In genomic region chr11:64518928-64519327, GRCh38 we compare ENCODE assay signal across 23 cellular contexts. TPM values are rescaled to one million over a fixed set of nuclear protein-coding genes. Genes with fewer than 3 reads are reported as not detected.
DNase-seq lines count a peak whose midpoint lies in the region; ATAC-seq, FAIRE-seq and TF ChIP-seq lines count a peak whose summit lies in the region.
"Had no signal": no experiment of that assay in that cellular context is flagged by ENCODE, and none has a peak within 500 bp of the region (broad histone marks: within the 10 kb centered on the region; RNA-seq: fewer than 3 reads in every experiment).

No MANE protein-coding gene starts in this region.

- no peak overlapping the region for H3K27ac Mint-ChIP-seq in activated CD8-positive, alpha-beta T cell treated with anti-CD3 and anti-CD28 coated beads for 36 hours
- H3K27ac Mint-ChIP-seq in activated CD8-positive, alpha-beta T cell treated with anti-CD3 and anti-CD28 coated beads, Interleukin-2, amount 10 ng/mL, durations not matched to agents 7 days and 5 days, result no peak overlapping the region
- H3K27ac Mint-ChIP-seq in stimulated activated naive CD8-positive, alpha-beta T cell treated with anti-CD3 and anti-CD28 coated beads, Interleukin-15, amount 100 ng/mL, for 72 hours, result no peak overlapping the region
- H3K27ac Mint-ChIP-seq: CD4-positive, CD25-positive, alpha-beta regulatory T cell; IgD-negative memory B cell had no signal

- H3K4me3 ChIP-seq in K562, result no peak overlapping the region

- H3K9ac ChIP-seq in K562 (ENCODE audit: insufficient read depth in 1 of 2, low read depth in 2 of 2, low read length in 2 of 2), result no peak overlapping the region

- no peak for FAIRE-seq in K562 (lab: Jason Lieb, UNC)
- FAIRE-seq: GM19239, H1, HTR-8/SVneo had no signal

- no peak for TF ChIP-seq POLR2A in K562 (conservative IDR thresholded peaks at IDR 0.05)

- no peaks in the 10 kb centered on the region for H3K4me1 ChIP-seq in K562 (replicated peaks in 1 of 2; ENCODE audit: control insufficient read depth in 2 of 2, insufficient read depth in 2 of 2, low read length in 2 of 2)

- no peak for TF ChIP-seq RAD21 in K562 (CRISPR knock-in tag; conservative IDR thresholded peaks at IDR 0.05 in 1 of 2, IDR thresholded peaks at IDR 0.05 in 1 of 2)

- H3K9me1 ChIP-seq in K562 (ENCODE audit: control insufficient read depth, insufficient read depth, low read length), result no peaks in the 10 kb centered on the region

- no peaks in the 10 kb centered on the region for H3K4me1 Mint-ChIP-seq in activated CD8-positive, alpha-beta T cell treated with anti-CD3 and anti-CD28 coated beads for 36 hours (ENCODE audit: low read depth)
- H3K4me1 Mint-ChIP-seq in activated CD8-positive, alpha-beta T cell treated with anti-CD3 and anti-CD28 coated beads, Interleukin-2, amount 10 ng/mL, durations not matched to agents 7 days and 5 days (ENCODE audit: low read depth), result no peaks in the 10 kb centered on the region
- H3K4me1 Mint-ChIP-seq in stimulated activated naive CD8-positive, alpha-beta T cell treated with anti-CD3 and anti-CD28 coated beads, Interleukin-15, amount 100 ng/mL, for 72 hours, result no peaks in the 10 kb centered on the region
- H3K4me1 Mint-ChIP-seq: IgD-negative memory B cell had no signal

- peaks cover 25 to 48% of the 10 kb centered on the region in 2 experiments; a peak in 4 of 5 replicates for H3K27me3 ChIP-seq in K562 (ENCODE audit: control insufficient read depth in 2 of 2, insufficient read depth in 2 of 2, low read length in 2 of 2)

- no TSS peak for BruUV-seq in K562 (replicated peaks; lab: Mats Ljungman, UMichigan)

- no peak overlapping the region for H3K4me2 ChIP-seq in K562 (ENCODE audit: insufficient read depth, low read length)

- H2AFZ ChIP-seq in K562 (ENCODE audit: low read depth, low read length), result no peak overlapping the region

- H3K9me3 Mint-ChIP-seq in activated CD8-positive, alpha-beta T cell treated with anti-CD3 and anti-CD28 coated beads for 36 hours, result no peaks in the 10 kb centered on the region
- peaks cover 4% of the 10 kb centered on the region for H3K9me3 Mint-ChIP-seq in activated CD8-positive, alpha-beta T cell treated with anti-CD3 and anti-CD28 coated beads, Interleukin-2, amount 10 ng/mL, durations not matched to agents 7 days and 5 days (ENCODE audit: insufficient read depth)
- H3K9me3 Mint-ChIP-seq in stimulated activated naive CD8-positive, alpha-beta T cell treated with anti-CD3 and anti-CD28 coated beads, Interleukin-15, amount 100 ng/mL, for 72 hours, result peaks cover 0 to 8% of the 10 kb centered on the region in 2 donors

- POLR2A ChIA-PET in activated CD8-positive, alpha-beta T cell treated with anti-CD3 and anti-CD28 coated beads for 36 hours (lab: Charles Lee), result no interaction called here
- POLR2A ChIA-PET in activated CD8-positive, alpha-beta T cell treated with anti-CD3 and anti-CD28 coated beads, Interleukin-2, amount 10 ng/mL, durations not matched to agents 7 days and 5 days (lab: Charles Lee), result no interaction called here
- POLR2A ChIA-PET in K562 (lab: Yijun Ruan, JAX), result no interaction called here

- TF ChIP-seq CTCF in activated CD8-positive, alpha-beta T cell treated with anti-CD3 and anti-CD28 coated beads for 36 hours (IDR thresholded peaks at IDR 0.05), result no peak
- no peak for TF ChIP-seq CTCF in K562 (IDR thresholded peaks at IDR 0.05 in 2 of 3, conservative IDR thresholded peaks at IDR 0.05 in 1 of 3; ENCODE audit: insufficient read depth in 2 of 3, low read depth in 1 of 3, low read length in 3 of 3)

- H3K36me3 Mint-ChIP-seq in activated CD8-positive, alpha-beta T cell treated with anti-CD3 and anti-CD28 coated beads for 36 hours (ENCODE audit: low read depth), result no peaks in the 10 kb centered on the region
- H3K36me3 Mint-ChIP-seq in activated CD8-positive, alpha-beta T cell treated with anti-CD3 and anti-CD28 coated beads, Interleukin-2, amount 10 ng/mL, durations not matched to agents 7 days and 5 days (ENCODE audit: low read depth), result no peaks in the 10 kb centered on the region
- H3K36me3 Mint-ChIP-seq: CD4-positive, CD25-positive, alpha-beta regulatory T cell; IgD-negative memory B cell had no signal

- no peaks in the 10 kb centered on the region for H3K79me2 ChIP-seq in K562 (ENCODE audit: control insufficient read depth, insufficient read depth, low read length)

- CTCF ChIA-PET in activated CD8-positive, alpha-beta T cell treated with anti-CD3 and anti-CD28 coated beads for 36 hours (lab: Charles Lee), result interaction anchor here (1.0 kb wide), 1 partner anchor 70 kb away, joined by 4 read pairs; no protein-coding TSS in a partner anchor
- CTCF ChIA-PET in activated CD8-positive, alpha-beta T cell treated with anti-CD3 and anti-CD28 coated beads, Interleukin-2, amount 10 ng/mL, durations not matched to agents 7 days and 5 days (lab: Charles Lee), result no interaction called here
- CTCF ChIA-PET in K562 (lab: Yijun Ruan, JAX; ENCODE audit: low intra/inter-chr PET ratio), result no interaction called here

- no peak overlapping the region for H3K4me3 Mint-ChIP-seq in activated CD8-positive, alpha-beta T cell treated with anti-CD3 and anti-CD28 coated beads for 36 hours
- H3K4me3 Mint-ChIP-seq in activated CD8-positive, alpha-beta T cell treated with anti-CD3 and anti-CD28 coated beads, Interleukin-2, amount 10 ng/mL, durations not matched to agents 7 days and 5 days, result no peak overlapping the region
- no peak overlapping the region for H3K4me3 Mint-ChIP-seq in stimulated activated naive CD8-positive, alpha-beta T cell treated with anti-CD3 and anti-CD28 coated beads, Interleukin-15, amount 100 ng/mL, for 72 hours
- H3K4me3 Mint-ChIP-seq: CD4-positive, CD25-positive, alpha-beta regulatory T cell had no signal

- WGBS in K562 (ENCODE audit: insufficient coverage, low coverage, missing lambda C conversion rate), result 3% methylated on average over 11 of the region's 11 CpGs

- H3K9me3 ChIP-seq in K562 (replicated peaks; ENCODE audit: control insufficient read depth, insufficient read depth, low read depth, low read length), result no peaks in the 10 kb centered on the region

- in situ Hi-C loops in K562 (cut with MboI), result no loop called here

- no peak for TF ChIP-seq EP300 in K562 (IDR thresholded peaks at IDR 0.05; ENCODE audit: low read length)

- H3K27ac ChIP-seq in K562 (ENCODE audit: extremely low read depth, low read depth, low read length), result no peak overlapping the region

- ATAC-seq in activated CD8-positive, alpha-beta T cell treated with anti-CD3 and anti-CD28 coated beads for 36 hours, result no peak
- no peak for ATAC-seq in activated CD8-positive, alpha-beta T cell treated with anti-CD3 and anti-CD28 coated beads, Interleukin-2, amount 10 ng/mL, durations not matched to agents 7 days and 5 days
- ATAC-seq in stimulated activated naive CD8-positive, alpha-beta T cell treated with anti-CD3 and anti-CD28 coated beads, Interleukin-15, Interleukin-2, amounts not matched to agents 100 U/mL and 50 U/mL, for 24 hours, result no peak
- ATAC-seq in stimulated activated naive CD8-positive, alpha-beta T cell treated with anti-CD3 and anti-CD28 coated beads, Interleukin-15, amount 100 ng/mL, for 72 hours, result no peak
- ATAC-seq in K562 (no peak), GM21526 (IDR thresholded peaks at IDR 0.05; ENCODE audit: low FRiP score, unreplicated experiment) (no peak)
- ATAC-seq: HCT116 had no signal

- peaks cover 18% of the 10 kb centered on the region for H3K27me3 Mint-ChIP-seq in activated CD8-positive, alpha-beta T cell treated with anti-CD3 and anti-CD28 coated beads for 36 hours
- peaks cover 25% of the 10 kb centered on the region for H3K27me3 Mint-ChIP-seq in activated CD8-positive, alpha-beta T cell treated with anti-CD3 and anti-CD28 coated beads, Interleukin-2, amount 10 ng/mL, durations not matched to agents 7 days and 5 days (ENCODE audit: low read depth)
- peaks cover 41% of the 10 kb centered on the region for H3K27me3 Mint-ChIP-seq in stimulated activated naive CD8-positive, alpha-beta T cell treated with anti-CD3 and anti-CD28 coated beads, Interleukin-15, amount 100 ng/mL, for 72 hours

- intact Hi-C loops in activated CD8-positive, alpha-beta T cell treated with anti-CD3 and anti-CD28 coated beads for 36 hours (cut with micrococcal nuclease), result no loop called here
- intact Hi-C loops in K562 (cut with micrococcal nuclease), result no loop called here

- no peaks in the 10 kb centered on the region for H3K36me3 ChIP-seq in K562 (ENCODE audit: control insufficient read depth, insufficient read depth, low read length)

- H4K20me1 ChIP-seq in K562 (replicated peaks; ENCODE audit: control insufficient read depth, insufficient read depth, low read length), result 0 out of 2 replicates have a peak, but pooled peaks cover 3% of the 10 kb centered on the region

- peak; percentile 9 for DNase-seq in activated CD8-positive, alpha-beta T cell treated with anti-CD3 and anti-CD28 coated beads for 36 hours
- DNase-seq in activated CD8-positive, alpha-beta T cell treated with anti-CD3 and anti-CD28 coated beads, Interleukin-2, amount 10 ng/mL, durations not matched to agents 7 days and 5 days, result no peak
- DNase-seq in stimulated activated naive CD8-positive, alpha-beta T cell treated with anti-CD3 and anti-CD28 coated beads, Interleukin-15, Interleukin-2, amounts not matched to agents 100 U/mL and 50 U/mL, for 24 hours, result peak; percentile 9
- no peak for DNase-seq in stimulated activated naive CD8-positive, alpha-beta T cell treated with anti-CD3 and anti-CD28 coated beads, Interleukin-15, amount 100 ng/mL, for 72 hours
- no peak for DNase-seq in K562 (ENCODE audit: extremely low read depth in 1 of 4, low spot score in 3 of 4)
- DNase-seq in UCSD-AML1 (lab: John Stamatoyannopoulos, UW; ENCODE audit: unreplicated experiment), result no peak
- DNase-seq: CD4-positive, CD25-positive, alpha-beta regulatory T cell; DMS79; Karpas-422; NCI-H1092; NCI-H1436 treated with DMSO at 0.1 percent for 48 hours; NCI-H1930; NCI-H226; NCI-H510A treated with DMSO at 0.1 percent for 48 hours; NCI-H748 treated with DMSO at 0.1 percent for 48 hours had no signal

RNA-seq across cellular contexts. Expression of gene SLC22A11, which starts 36.8 kb away (rescaled TPM):
- not detected for total RNA-seq in activated CD8-positive, alpha-beta T cell treated with anti-CD3 and anti-CD28 coated beads for 36 hours
- total RNA-seq in activated CD8-positive, alpha-beta T cell treated with anti-CD3 and anti-CD28 coated beads, Interleukin-2, amount 10 ng/mL, durations not matched to agents 7 days and 5 days, result not detected
- total RNA-seq in K562 (2011; cell fraction: chromatin; rRNA removed; ENCODE audit: low replicate concordance), result 0.39 TPM in 1 of 2 replicates, not detected in the other
- total RNA-seq in K562 (2011; cell fraction: nucleolus; rRNA removed), result 0.17 and 0.26 TPM in 2 replicates
- total RNA-seq in K562 (2011; cell fraction: nucleoplasm; rRNA removed), result 0.44 TPM in 1 of 2 replicates, not detected in the other
- total RNA-seq in K562 (2014; rRNA removed), result not detected in 2 replicates
- total RNA-seq in K562 (2014; rRNA removed; fragmentation: Illumina TruSeq; extraction: Trizol), result not detected in 2 replicates
- not detected in 2 replicates for total RNA-seq in K562 (2015; rRNA removed; fragmentation: Illumina TruSeq; extraction: Trizol)
- not detected in 2 replicates for total RNA-seq in K562 (2021)
- 0.07 TPM in 1 of 2 replicates, not detected in the other for polyA plus RNA-seq in K562 (2011; rRNA removed)
- polyA plus RNA-seq in K562 (2011; cell fraction: cytosol; rRNA removed), result 0.09 TPM in 1 of 2 replicates, not detected in the other
- polyA plus RNA-seq in K562 (2011; cell fraction: nucleus; rRNA removed), result 0.08 and 0.28 TPM in 2 replicates
- 0.05 and 0.08 TPM in 2 replicates for polyA plus RNA-seq in K562 (2012)
- not detected in 2 replicates for polyA plus RNA-seq in K562 (2014; fragmentation: Illumina TruSeq; extraction: Trizol)
- not detected for polyA plus RNA-seq in K562 (2014; fragmentation: Nextera tagmentation; extraction: Ambion mirVana)
- 0.07 TPM in 1 of 2 replicates, not detected in the other for polyA plus RNA-seq in K562 (2014; rRNA removed)
- polyA minus RNA-seq in K562 (2011; rRNA and poly(A)+ RNA removed), result not detected in 2 replicates
- not detected in 2 replicates for polyA minus RNA-seq in K562 (2011; cell fraction: cytosol; rRNA and poly(A)+ RNA removed)
- polyA minus RNA-seq in K562 (2011; cell fraction: nucleus; rRNA and poly(A)+ RNA removed), result not detected in 2 replicates
- total RNA-seq: CD4-positive, CD25-positive, alpha-beta regulatory T cell; H1; M059J had no signal
- polyA plus RNA-seq: BJ; CD4-positive, CD25-positive, alpha-beta regulatory T cell; H1; IgD-negative memory B cell had no signal

Comparison
In these comparisons a context has a peak if more than half of its experiments do, and no peak if none do; other contexts are left out.
1. DNase-seq: peak in activated CD8-positive, alpha-beta T cell treated with anti-CD3 and anti-CD28 coated beads for 36 hours (single experiment) and stimulated activated naive CD8-positive, alpha-beta T cell treated with anti-CD3 and anti-CD28 coated beads, Interleukin-15, Interleukin-2, amounts not matched to agents 100 U/mL and 50 U/mL, for 24 hours (single experiment); none in activated CD8-positive, alpha-beta T cell treated with anti-CD3 and anti-CD28 coated beads, Interleukin-2, amount 10 ng/mL, durations not matched to agents 7 days and 5 days (single experiment), stimulated activated naive CD8-positive, alpha-beta T cell treated with anti-CD3 and anti-CD28 coated beads, Interleukin-15, amount 100 ng/mL, for 72 hours (0 of 2), K562 (0 of 4) and UCSD-AML1 (single experiment).